8 cellular contexts compared by ENCODE assay signal in genomic region chr4:2402053-2402452, GRCh38. TPM values are rescaled to one million over a fixed set of nuclear protein-coding genes. Genes with fewer than 3 reads are reported as not detected.
A peak's percentile ranks its signal among the peaks of the same experiment; 100 is the strongest.
DNase-seq lines count a peak whose midpoint lies in the region; ATAC-seq and TF ChIP-seq lines count a peak whose summit lies in the region.

No MANE protein-coding gene starts in this region.

- no peaks in the 10 kb centered on the region for H3K36me3 ChIP-seq in HUES64 (ENCODE audit: insufficient read depth, low read length)
- no peaks in the 10 kb centered on the region for H3K36me3 ChIP-seq in neuronal stem cell (replicated peaks in 1 of 2; ENCODE audit: control insufficient read depth in 2 of 2, insufficient read depth in 2 of 2, low read length in 2 of 2)
- H3K36me3 ChIP-seq in MG63: no peaks in the 10 kb centered on the region

- peaks cover 32% of the 10 kb centered on the region for H3K4me1 Mint-ChIP-seq in activated T-cell treated with anti-CD3 and anti-CD28 coated beads, Interleukin-2, amount 50 U/mL, for 24 hours (ENCODE audit: low read depth)

- H3K14ac ChIP-seq in neuronal stem cell (ENCODE audit: low read length): no peak overlapping the region

- no peak for TF ChIP-seq CTCF in foreskin fibroblast (IDR thresholded peaks at IDR 0.05; ENCODE audit: low read depth, low read length)

- H4K8ac ChIP-seq in neuronal stem cell (ENCODE audit: low read depth, low read length): no peak overlapping the region

- no peak overlapping the region for H3K23ac ChIP-seq in neuronal stem cell (ENCODE audit: low read depth, low read length, poor library complexity)

- peaks cover 4% of the 10 kb centered on the region for H3K27me3 Mint-ChIP-seq in activated T-cell treated with anti-CD3 and anti-CD28 coated beads, Interleukin-2, amount 50 U/mL, for 24 hours

- peak; percentile 62 for DNase-seq in AG08395 (ENCODE audit: low spot score)
- DNase-seq in activated T-cell treated with anti-CD3 and anti-CD28 coated beads, Interleukin-2, amount 50 U/mL, for 24 hours: peak; percentile 40
- DNase-seq in foreskin fibroblast: peak; percentile 47 to 78
- DNase-seq in neuronal stem cell (ENCODE audit: low spot score): peak; percentile 67
- DNase-seq in LoVo (ENCODE audit: low spot score): no peak
- no peak for DNase-seq in MG63

- H3K27me3 ChIP-seq in HUES64 (ENCODE audit: insufficient read depth, low read length) (peaks cover 15% of the 10 kb centered on the region), neuronal stem cell (ENCODE audit: control insufficient read depth in 3 of 3, insufficient read depth in 3 of 3, low read depth in 1 of 3, low read length in 3 of 3) (peaks cover 2 to 62% (median 14%) of the 10 kb centered on the region in 3 experiments), MG63 (no peaks in the 10 kb centered on the region)

- no peak overlapping the region for H3K27ac Mint-ChIP-seq in activated T-cell treated with anti-CD3 and anti-CD28 coated beads, Interleukin-2, amount 50 U/mL, for 24 hours

- ATAC-seq in GM18517 (IDR thresholded peaks at IDR 0.05; ENCODE audit: unreplicated experiment): no peak

- no peak overlapping the region for H4K91ac ChIP-seq in neuronal stem cell (ENCODE audit: low read depth, low read length, poor library complexity)

- no peak overlapping the region for H2BK5ac ChIP-seq in neuronal stem cell (ENCODE audit: low read length)

- H3K4me3 ChIP-seq in HUES64 (ENCODE audit: low read length) (peak overlapping the region; percentile 28), foreskin fibroblast (ENCODE audit: low read depth in 1 of 2, low read length in 2 of 2) (peak overlapping the region; percentile 20 to 41), neuronal stem cell (ENCODE audit: low read length in 2 of 2) (peak overlapping the region; percentile 14 to 59), MG63 (no peak overlapping the region)

- H3K9me3 Mint-ChIP-seq in activated T-cell treated with anti-CD3 and anti-CD28 coated beads, Interleukin-2, amount 50 U/mL, for 24 hours: no peaks in the 10 kb centered on the region

- no peak overlapping the region for H3K27ac ChIP-seq in HUES64 (ENCODE audit: low read depth, low read length)
- no peak overlapping the region for H3K27ac ChIP-seq in neuronal stem cell (replicated peaks; ENCODE audit: low read length)

- peak overlapping the region; percentile 54 for H3K4me3 Mint-ChIP-seq in activated T-cell treated with anti-CD3 and anti-CD28 coated beads, Interleukin-2, amount 50 U/mL, for 24 hours

- H3K4me1 ChIP-seq in HUES64 (ENCODE audit: insufficient read depth, low read length): peaks cover 13% of the 10 kb centered on the region; the same call in 1 of the 2 replicates
- H3K4me1 ChIP-seq in neuronal stem cell (ENCODE audit: control insufficient read depth in 2 of 2, insufficient read depth in 1 of 2, low read depth in 1 of 2, low read length in 2 of 2): peaks cover 16 to 18% of the 10 kb centered on the region in 2 donors

- WGBS in HUES64: 2% methylated on average over 15 of the region's 15 CpGs
- WGBS in neuronal stem cell (ENCODE audit: extremely low coverage in 2 of 2, insufficient read length in 2 of 2, insufficient replicate concordance in 1 of 2), 2 donors: no CpG with 5 or more reads among the region's 15 CpGs

- H3K9ac ChIP-seq in HUES64 (ENCODE audit: low read depth, low read length) (no peak overlapping the region), neuronal stem cell (ENCODE audit: low read depth, low read length, poor library complexity) (no peak overlapping the region)

- H2AK5ac ChIP-seq in neuronal stem cell (ENCODE audit: low read depth, low read length): no peak overlapping the region

- H3K9me3 ChIP-seq in HUES64 (ENCODE audit: insufficient read depth, low read depth, low read length): no peaks in the 10 kb centered on the region
- H3K9me3 ChIP-seq in neuronal stem cell (replicated peaks in 1 of 2; ENCODE audit: control insufficient read depth in 2 of 2, insufficient read depth in 1 of 2, low read depth in 1 of 2, low read length in 2 of 2): peaks cover 0 to 2% of the 10 kb centered on the region in 2 donors
- no peaks in the 10 kb centered on the region for H3K9me3 ChIP-seq in MG63

- H2BK15ac ChIP-seq in neuronal stem cell (ENCODE audit: low read length): no peak overlapping the region

- H3K36me3 Mint-ChIP-seq in activated T-cell treated with anti-CD3 and anti-CD28 coated beads, Interleukin-2, amount 50 U/mL, for 24 hours (ENCODE audit: low read depth): no peaks in the 10 kb centered on the region

- no peaks in the 10 kb centered on the region for H3K79me1 ChIP-seq in neuronal stem cell (ENCODE audit: low read depth, low read length)

- H2AFZ ChIP-seq in neuronal stem cell (ENCODE audit: low read length): peak overlapping the region; percentile 86

- H2BK120ac ChIP-seq in neuronal stem cell (ENCODE audit: low read depth, low read length): no peak overlapping the region

- no peak overlapping the region for H3K4ac ChIP-seq in neuronal stem cell (ENCODE audit: low read length)

- H3K4me2 ChIP-seq in neuronal stem cell (ENCODE audit: insufficient read depth, low read length, poor library complexity, severe bottlenecking): peak overlapping the region; percentile 43

- no peak overlapping the region for H2BK12ac ChIP-seq in neuronal stem cell (ENCODE audit: low read length)

- H3K18ac ChIP-seq in neuronal stem cell (ENCODE audit: low read length): peak overlapping the region; percentile 52

RNA-seq across cellular contexts. Expression of gene ZFYVE28, which starts 16.4 kb away (rescaled TPM):
- polyA plus RNA-seq in HUES64 (2013, experiment 1 of 2): 0.50 TPM
- polyA plus RNA-seq in HUES64 (2013, experiment 2 of 2): 0.44 TPM
- polyA plus RNA-seq in neuronal stem cell (2013, experiment 1 of 2): 0.15 TPM
- 0.12 TPM for polyA plus RNA-seq in neuronal stem cell (2013, experiment 2 of 2)
- 1.5 and 3.1 TPM in 2 replicates for total RNA-seq in MG63 (2014; rRNA removed; shearing (Covaris generic); ENCODE audit: low replicate concordance)

RNA-seq across cellular contexts. Expression of gene CFAP99, which starts 16.7 kb away (rescaled TPM):
- polyA plus RNA-seq in HUES64 (2013, experiment 1 of 2): not detected
- not detected for polyA plus RNA-seq in HUES64 (2013, experiment 2 of 2)
- polyA plus RNA-seq in neuronal stem cell (2013, experiment 1 of 2): not detected
- polyA plus RNA-seq in neuronal stem cell (2013, experiment 2 of 2): not detected
- total RNA-seq in MG63 (2014; rRNA removed; shearing (Covaris generic); ENCODE audit: low replicate concordance): not detected in 2 replicates

Comparison
In these comparisons a context has a peak if more than half of its experiments do, and no peak if none do; other contexts are left out.
1. DNase-seq: peak in AG08395 (single experiment), activated T-cell treated with anti-CD3 and anti-CD28 coated beads, Interleukin-2, amount 50 U/mL, for 24 hours (single experiment), foreskin fibroblast (2 of 2) and neuronal stem cell (single experiment); none in LoVo (single experiment) and MG63 (single experiment).